Comparison of ENCODE assay signal across 8 cellular contexts in the genomic region with DNA sequence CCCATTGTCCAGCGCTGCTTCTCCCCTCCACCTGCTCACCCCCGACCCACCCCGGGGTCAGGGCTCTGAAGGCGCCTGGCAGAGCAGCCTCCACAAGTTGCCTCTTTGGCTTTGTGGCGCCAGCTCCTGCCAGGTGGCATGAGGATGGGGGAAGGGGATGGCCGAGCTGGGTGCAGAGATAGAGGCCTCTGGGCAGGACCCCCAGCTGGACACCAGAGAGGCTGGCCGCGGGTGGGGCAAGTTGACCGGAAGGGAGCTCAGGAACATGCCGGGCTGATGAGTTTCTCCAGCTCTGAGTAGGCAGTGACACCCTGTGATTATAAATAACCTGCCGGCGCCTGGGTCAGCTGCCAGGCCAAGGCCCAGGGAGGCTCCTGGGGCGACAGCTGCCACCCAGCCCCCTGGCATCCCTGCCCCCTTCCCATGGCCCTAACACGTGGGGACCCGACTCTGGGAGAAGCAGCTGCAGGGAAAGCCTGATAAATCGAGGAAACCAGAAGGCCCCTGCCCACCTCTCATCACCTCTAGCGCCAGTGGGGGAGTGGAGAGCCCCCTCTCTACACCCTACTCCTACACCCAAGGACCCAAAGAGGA. TPM values are rescaled to one million over a fixed set of nuclear protein-coding genes. Genes with fewer than 3 reads are reported as not detected.
DNase-seq lines count a peak whose midpoint lies in the region; ATAC-seq and TF ChIP-seq lines count a peak whose summit lies in the region.

No MANE protein-coding gene starts in this region.

- H3K27me3 Mint-ChIP-seq in CD4-positive, CD25-positive, alpha-beta regulatory T cell, result peaks cover 6% of the 10 kb centered on the region
- H3K27me3 Mint-ChIP-seq in chondrocyte (ENCODE audit: low read depth), result peaks cover 8% of the 10 kb centered on the region

- H3K36me3 Mint-ChIP-seq in CD4-positive, CD25-positive, alpha-beta regulatory T cell, result peaks cover 4% of the 10 kb centered on the region
- H3K36me3 Mint-ChIP-seq in chondrocyte (ENCODE audit: low read depth), result no peaks in the 10 kb centered on the region

- TF ChIP-seq CTCF in chondrocyte (IDR thresholded peaks at IDR 0.05), result no peak

- peak overlapping the region; percentile 5 for H3K27ac ChIP-seq in CD4-positive, CD25-positive, alpha-beta regulatory T cell (ENCODE audit: insufficient read depth, low read length, poor library complexity, severe bottlenecking)
- H3K27ac ChIP-seq in KOPT-K1 (ENCODE audit: low read depth, low read length, poor library complexity, severe bottlenecking) (peak overlapping the region; percentile 99), muscle layer of duodenum (ENCODE audit: low read length) (no peak overlapping the region)

- peaks cover 7% of the 10 kb centered on the region for H3K36me3 ChIP-seq in CD4-positive, CD25-positive, alpha-beta regulatory T cell (ENCODE audit: control insufficient read depth, insufficient read depth, low read length)
- H3K36me3 ChIP-seq in KOPT-K1 (ENCODE audit: insufficient read depth, low read length), result peaks cover 17% of the 10 kb centered on the region
- H3K36me3 ChIP-seq in muscle layer of duodenum (ENCODE audit: control insufficient read depth in 1 of 2, insufficient read depth in 2 of 2, low read length in 2 of 2), result no peaks in the 10 kb centered on the region

- no peak for DNase-seq in CD4-positive, CD25-positive, alpha-beta regulatory T cell
- DNase-seq in chondrocyte (ENCODE audit: low spot score) (no peak), NCI-H1930 (lab: John Stamatoyannopoulos, UW) (no peak), hippocampal formation (lab: John Stamatoyannopoulos, UW) (no peak)
- no peak for DNase-seq in activated CD4-positive, CD25-positive, alpha-beta regulatory T cell treated with anti-CD3 and anti-CD28 coated beads, Interleukin-2, amount 50 U/mL, for 72 hours

- H3K27me3 ChIP-seq in CD4-positive, CD25-positive, alpha-beta regulatory T cell (ENCODE audit: control insufficient read depth, insufficient read depth, low read length), result no peaks in the 10 kb centered on the region
- H3K27me3 ChIP-seq in muscle layer of duodenum (ENCODE audit: low read depth, low read length), result peaks cover 16% of the 10 kb centered on the region

- peaks cover 21% of the 10 kb centered on the region for H3K4me1 ChIP-seq in CD4-positive, CD25-positive, alpha-beta regulatory T cell (ENCODE audit: control insufficient read depth, insufficient read depth, low read length, poor library complexity, severe bottlenecking)
- peaks cover 0 to 14% of the 10 kb centered on the region in 2 donors for H3K4me1 ChIP-seq in muscle layer of duodenum (ENCODE audit: control insufficient read depth in 1 of 2, insufficient read depth in 2 of 2, low read length in 2 of 2)

- ATAC-seq in CD4-positive, CD25-positive, alpha-beta regulatory T cell (ENCODE audit: low read depth in 2 of 2), result no peak
- ATAC-seq in GM21390 (IDR thresholded peaks at IDR 0.05; ENCODE audit: unreplicated experiment), result no peak

- no peaks in the 10 kb centered on the region for H3K9me3 Mint-ChIP-seq in CD4-positive, CD25-positive, alpha-beta regulatory T cell
- peaks cover 10% of the 10 kb centered on the region for H3K9me3 Mint-ChIP-seq in chondrocyte (ENCODE audit: low read depth)

- peak overlapping the region; percentile 88 to 95 (median 92) for H3K4me3 Mint-ChIP-seq in CD4-positive, CD25-positive, alpha-beta regulatory T cell
- peak overlapping the region; percentile 65 for H3K4me3 Mint-ChIP-seq in chondrocyte (ENCODE audit: unreplicated experiment)

- no peaks in the 10 kb centered on the region for H3K9me3 ChIP-seq in CD4-positive, CD25-positive, alpha-beta regulatory T cell (ENCODE audit: control insufficient read depth in 2 of 2, low read length in 2 of 2)
- H3K9me3 ChIP-seq in KOPT-K1 (ENCODE audit: insufficient read depth, low read length, poor library complexity, severe bottlenecking) (no peaks in the 10 kb centered on the region), muscle layer of duodenum (ENCODE audit: control insufficient read depth in 1 of 2, low read length in 2 of 2) (peaks cover 0 to 12% of the 10 kb centered on the region in 2 donors)

- H3K4me3 ChIP-seq in CD4-positive, CD25-positive, alpha-beta regulatory T cell (ENCODE audit: low read depth, low read length), result peak overlapping the region; percentile 51
- H3K4me3 ChIP-seq in muscle layer of duodenum (ENCODE audit: low read depth in 1 of 2, low read length in 2 of 2), result peak overlapping the region; percentile 21 to 66

- H3K4me1 Mint-ChIP-seq in CD4-positive, CD25-positive, alpha-beta regulatory T cell, result peaks cover 0 to 39% (median 14%) of the 10 kb centered on the region in 4 donors
- H3K4me1 Mint-ChIP-seq in chondrocyte (ENCODE audit: low read depth), result peaks cover 4% of the 10 kb centered on the region

- peak overlapping the region in 2 of 3 donors; percentile 41 to 74 for H3K27ac Mint-ChIP-seq in CD4-positive, CD25-positive, alpha-beta regulatory T cell
- H3K27ac Mint-ChIP-seq in chondrocyte (ENCODE audit: unreplicated experiment), result no peak overlapping the region

RNA-seq across cellular contexts. Expression of gene P2RX5, which starts 0.7 kb away (rescaled TPM):
- 16.7 TPM for total RNA-seq in CD4-positive, CD25-positive, alpha-beta regulatory T cell
- polyA plus RNA-seq in CD4-positive, CD25-positive, alpha-beta regulatory T cell, result 10 to 100 TPM; 11.8 to 21.0 (median 14.5) TPM
- 0.18 to 1.1 TPM (median 0.30 TPM) in 3 replicates for total RNA-seq in chondrocyte

RNA-seq across cellular contexts. Expression of gene EMC6, which starts 26.6 kb away (rescaled TPM):
- 27.2 TPM for total RNA-seq in CD4-positive, CD25-positive, alpha-beta regulatory T cell
- polyA plus RNA-seq in CD4-positive, CD25-positive, alpha-beta regulatory T cell, result 100 to 1,000 TPM; 112 to 125 (median 117) TPM
- 36.2 to 41.8 TPM (median 37.6 TPM) in 3 replicates for total RNA-seq in chondrocyte

RNA-seq across cellular contexts. Expression of gene TAX1BP3, which starts 26.8 kb away (rescaled TPM):
- 14.9 TPM for total RNA-seq in CD4-positive, CD25-positive, alpha-beta regulatory T cell
- 10 to 100 TPM; 33.2 to 43.6 (median 35.7) TPM for polyA plus RNA-seq in CD4-positive, CD25-positive, alpha-beta regulatory T cell
- 198 to 242 TPM (median 230 TPM) in 3 replicates for total RNA-seq in chondrocyte

RNA-seq across cellular contexts. Expression of gene HASPIN, which starts 28.5 kb away (rescaled TPM):
- total RNA-seq in CD4-positive, CD25-positive, alpha-beta regulatory T cell, result 0.27 TPM
- polyA plus RNA-seq in CD4-positive, CD25-positive, alpha-beta regulatory T cell, result under 1 TPM; 0.07 to 0.53 (median 0.34) TPM
- 2.1 to 2.6 TPM (median 2.2 TPM) in 3 replicates for total RNA-seq in chondrocyte

RNA-seq across cellular contexts. Expression of gene CTNS, which starts 58.7 kb away (rescaled TPM):
- total RNA-seq in CD4-positive, CD25-positive, alpha-beta regulatory T cell, result 10.0 TPM
- polyA plus RNA-seq in CD4-positive, CD25-positive, alpha-beta regulatory T cell, result 10 to 100 TPM; 10.2 to 11.5 (median 10.4) TPM
- total RNA-seq in chondrocyte, result 14.4 to 18.4 TPM (median 17.8 TPM) in 3 replicates

Comparison
In these comparisons a context has a peak if more than half of its experiments do, and no peak if none do; other contexts are left out.
1. RNA of gene TAX1BP3, which starts 26.8 kb away (total RNA-seq): 198 to 242 TPM in chondrocyte; 14.9 TPM in CD4-positive, CD25-positive, alpha-beta regulatory T cell (single experiment); every median in the first group is over 10 times any median in the second.